In genomic region chr19:1304197-1304924, GRCh38 we compare ENCODE assay signal across 1 cellular context.
TF ChIP-seq lines count a peak whose summit lies in the region.

No MANE protein-coding gene starts in this region.

TF ChIP-seq in K562, 482 proteins besides CTCF, POLR2A, EP300 and RAD21:
- TF ChIP-seq ZNF780A (CRISPR knock-in tag; IDR thresholded peaks at IDR 0.05) (no peak), USF1 (CRISPR knock-in tag; IDR thresholded peaks at IDR 0.05) (peak; percentile 42; the same call in 1 of the 2 replicates), ZBTB7A (IDR thresholded peaks at IDR 0.05; ENCODE audit: borderline replicate concordance, control insufficient read depth, low read depth, low read length) (peak; percentile 21; the same call in 1 of the 2 replicates)
- TF ChIP-seq, protein P1, sequence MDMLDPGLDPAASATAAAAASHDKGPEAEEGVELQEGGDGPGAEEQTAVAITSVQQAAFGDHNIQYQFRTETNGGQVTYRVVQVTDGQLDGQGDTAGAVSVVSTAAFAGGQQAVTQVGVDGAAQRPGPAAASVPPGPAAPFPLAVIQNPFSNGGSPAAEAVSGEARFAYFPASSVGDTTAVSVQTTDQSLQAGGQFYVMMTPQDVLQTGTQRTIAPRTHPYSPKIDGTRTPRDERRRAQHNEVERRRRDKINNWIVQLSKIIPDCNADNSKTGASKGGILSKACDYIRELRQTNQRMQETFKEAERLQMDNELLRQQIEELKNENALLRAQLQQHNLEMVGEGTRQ (CRISPR knock-in tag; IDR thresholded peaks at IDR 0.05), result peak; percentile 36; the same call in 1 of the 2 replicates
TF ChIP-seq in K562: peak in this region for 3.
